10 cellular contexts compared by ENCODE assay signal in genomic region chr2:138780451-138780880, GRCh38. TPM values are rescaled to one million over a fixed set of nuclear protein-coding genes. Genes with fewer than 3 reads are reported as not detected.
DNase-seq lines count a peak whose midpoint lies in the region; ATAC-seq and TF ChIP-seq lines count a peak whose summit lies in the region.
"Had no signal": no experiment of that assay in that cellular context is flagged by ENCODE, and none has a peak within 500 bp of the region (broad histone marks: within the 10 kb centered on the region; RNA-seq: fewer than 3 reads in every experiment).

No MANE protein-coding gene starts in this region.

- no peak overlapping the region for H3K27ac ChIP-seq in breast epithelium
- H3K27ac ChIP-seq in upper lobe of left lung: no peak overlapping the region
- H3K27ac ChIP-seq: WERI-Rb-1 had no signal

- TF ChIP-seq CTCF in breast epithelium (IDR thresholded peaks at IDR 0.05) (no peak), MCF 10A (IDR thresholded peaks at IDR 0.05; ENCODE audit: unreplicated experiment) (no peak), nephron progenitor cell (IDR thresholded peaks at IDR 0.05) (no peak), upper lobe of left lung (IDR thresholded peaks at IDR 0.05) (no peak), GM13977 (IDR thresholded peaks at IDR 0.05; ENCODE audit: extremely low read depth, insufficient read depth, missing control alignments) (no peak)

- H3K9me3 ChIP-seq in breast epithelium (no peaks in the 10 kb centered on the region), upper lobe of left lung (no peaks in the 10 kb centered on the region)

- no peaks in the 10 kb centered on the region for H3K36me3 Mint-ChIP-seq in MCF 10A (ENCODE audit: insufficient read depth, unreplicated experiment)
- H3K36me3 Mint-ChIP-seq in nephron progenitor cell (ENCODE audit: low read depth): no peaks in the 10 kb centered on the region
- H3K36me3 Mint-ChIP-seq: natural killer cell treated with Interleukin-12 subunit alpha and Interleukin-12 subunit beta and Interleukin-15 and Interleukin-18, amount 100 ng/mL, for 72 hours had no signal

- no peak for TF ChIP-seq EP300 in upper lobe of left lung (IDR thresholded peaks at IDR 0.05)

- H3K27me3 ChIP-seq in breast epithelium: peaks cover 7 to 48% of the 10 kb centered on the region in 2 donors
- H3K27me3 ChIP-seq in upper lobe of left lung: peaks cover 0 to 32% (median 9%) of the 10 kb centered on the region in 4 donors

- CTCF ChIA-PET in MCF 10A (lab: Yijun Ruan, JAX): no interaction called here

- BruUV-seq in MCF 10A (replicated peaks; lab: Mats Ljungman, UMichigan): no TSS peak

- H3K27ac Mint-ChIP-seq in MCF 10A (ENCODE audit: low read depth, unreplicated experiment): no peak overlapping the region
- H3K27ac Mint-ChIP-seq in nephron progenitor cell: no peak overlapping the region
- H3K27ac Mint-ChIP-seq: natural killer cell treated with Interleukin-12 subunit alpha and Interleukin-12 subunit beta and Interleukin-15 and Interleukin-18, amount 100 ng/mL, for 72 hours had no signal

- H3K9me3 Mint-ChIP-seq in MCF 10A (ENCODE audit: unreplicated experiment): no peaks in the 10 kb centered on the region
- no peaks in the 10 kb centered on the region for H3K9me3 Mint-ChIP-seq in nephron progenitor cell
- H3K9me3 Mint-ChIP-seq: natural killer cell treated with Interleukin-12 subunit alpha and Interleukin-12 subunit beta and Interleukin-15 and Interleukin-18, amount 100 ng/mL, for 72 hours had no signal

- peak overlapping the region; percentile 22 to 73 (median 45) for H3K4me3 ChIP-seq in breast epithelium
- H3K4me3 ChIP-seq in upper lobe of left lung: peak overlapping the region in 3 of 4 donors; percentile 25 to 36 (median 26)

- ATAC-seq in upper lobe of left lung (ENCODE audit: low FRiP score in 2 of 2) (peak in 1 of 2 donors; percentile 53), HG03045 (IDR thresholded peaks at IDR 0.05; ENCODE audit: unreplicated experiment) (no peak)

- no peaks in the 10 kb centered on the region for H3K4me1 Mint-ChIP-seq in MCF 10A (ENCODE audit: insufficient read depth, unreplicated experiment)
- peaks cover 22% of the 10 kb centered on the region for H3K4me1 Mint-ChIP-seq in nephron progenitor cell

- H3K27me3 Mint-ChIP-seq in MCF 10A (ENCODE audit: insufficient read depth, unreplicated experiment) (peaks cover 44% of the 10 kb centered on the region), nephron progenitor cell (ENCODE audit: low read depth, poor library complexity) (peaks cover 68% of the 10 kb centered on the region)

- in situ Hi-C loops in GM13977 (cut with MboI; ENCODE audit: low pct_unique_long_range_greater_than_20kb, low sequenced_read_pairs, unreplicated experiment): loop anchor here (25.0 kb wide), 1 partner anchor 893 kb away; no protein-coding TSS in a partner anchor

- TF ChIP-seq POLR2A in breast epithelium (IDR thresholded peaks at IDR 0.05) (no peak), upper lobe of left lung (IDR thresholded peaks at IDR 0.05) (no peak)

- no peaks in the 10 kb centered on the region for H3K36me3 ChIP-seq in breast epithelium
- no peaks in the 10 kb centered on the region for H3K36me3 ChIP-seq in upper lobe of left lung
- H3K36me3 ChIP-seq: WERI-Rb-1 had no signal

- POLR2A ChIA-PET in MCF 10A (lab: Yijun Ruan, JAX): no interaction called here

- DNase-seq in breast epithelium (ENCODE audit: low spot score in 2 of 2) (no peak), MCF 10A (ENCODE audit: unreplicated experiment) (no peak), glomerular visceral epithelial cell (ENCODE audit: extremely low spot score) (peak; percentile 30), nephron progenitor cell (peak; percentile 64), upper lobe of left lung (peak in 1 of 2 donors; percentile 77), GM13977 (ENCODE audit: low spot score) (no peak), KG1 (lab: John Stamatoyannopoulos, UW) (no peak)

- WGBS in upper lobe of left lung, 2 donors: 1 to 5% methylated on average over 5 to 19 of the region's 39 CpGs

- H3K4me1 ChIP-seq in breast epithelium (no peaks in the 10 kb centered on the region), upper lobe of left lung (peaks cover 7 to 19% (median 12%) of the 10 kb centered on the region in 4 donors)

- H3K4me3 Mint-ChIP-seq in MCF 10A (ENCODE audit: unreplicated experiment) (no peak overlapping the region), nephron progenitor cell (peak overlapping the region; percentile 75)
- H3K4me3 Mint-ChIP-seq: natural killer cell treated with Interleukin-12 subunit alpha and Interleukin-12 subunit beta and Interleukin-15 and Interleukin-18, amount 100 ng/mL, for 72 hours had no signal

- intact Hi-C loops in breast epithelium (cut with DNase I; ENCODE audit: low total_unique reads) (no loop called here), MCF 10A (cut with micrococcal nuclease) (no loop called here)

RNA-seq across cellular contexts. Expression of gene NXPH2, which starts 0.3 kb away (rescaled TPM):
- total RNA-seq in breast epithelium (not detected), MCF 10A (2022) (not detected in 2 replicates), upper lobe of left lung (not detected)
- total RNA-seq: natural killer cell treated with Interleukin-12 subunit alpha and Interleukin-12 subunit beta and Interleukin-15 and Interleukin-18, amount 100 ng/mL, for 72 hours had no signal

Comparison
In these comparisons a context has a peak if more than half of its experiments do, and no peak if none do; other contexts are left out.
1. DNase-seq: peak in glomerular visceral epithelial cell (single experiment) and nephron progenitor cell (single experiment); none in breast epithelium (0 of 2), MCF 10A (single experiment), GM13977 (single experiment) and KG1 (single experiment).